9 cellular contexts compared by ENCODE assay signal in genomic region chr16:15502041-15502725, GRCh38.
DNase-seq lines count a peak whose midpoint lies in the region; ATAC-seq and TF ChIP-seq lines count a peak whose summit lies in the region.
"Had no signal": no experiment of that assay in that cellular context is flagged by ENCODE, and none has a peak within 500 bp of the region (broad histone marks: within the 10 kb centered on the region; RNA-seq: fewer than 3 reads in every experiment).

No MANE protein-coding gene starts in this region.

- ATAC-seq in SK-N-SH treated with all-trans-retinoic acid at 6 μM for 48 hours (peak; percentile 94), foreskin keratinocyte (peak; percentile 84), GM21423 (IDR thresholded peaks at IDR 0.05; ENCODE audit: unreplicated experiment) (no peak)

- TF ChIP-seq CTCF in foreskin keratinocyte (conservative IDR thresholded peaks at IDR 0.05) (no peak), type B pancreatic cell (conservative IDR thresholded peaks at IDR 0.05) (no peak)

- no peaks in the 10 kb centered on the region for H3K36me3 Mint-ChIP-seq in type B pancreatic cell

- H3K9me3 Mint-ChIP-seq in type B pancreatic cell: no peaks in the 10 kb centered on the region

- peaks cover 6% of the 10 kb centered on the region for H3K27me3 ChIP-seq in foreskin keratinocyte

- peaks cover 7% of the 10 kb centered on the region for H3K4me1 Mint-ChIP-seq in type B pancreatic cell (ENCODE audit: unreplicated experiment)

- no peaks in the 10 kb centered on the region for H3K4me1 ChIP-seq in foreskin keratinocyte

- peak overlapping the region; percentile 40 for H3K27ac Mint-ChIP-seq in type B pancreatic cell

- H3K4me3 Mint-ChIP-seq in type B pancreatic cell: no peak overlapping the region

- H3K27me3 Mint-ChIP-seq in type B pancreatic cell: peaks cover 24% of the 10 kb centered on the region

- peak; percentile 12 for DNase-seq in NOMO-1 treated with DMSO at 0.1 percent for 48 hours (lab: John Stamatoyannopoulos, UW; ENCODE audit: unreplicated experiment)
- no peak for DNase-seq in NOMO-1 treated with dmso at 0.1 percent for 144 hours (lab: John Stamatoyannopoulos, UW; ENCODE audit: unreplicated experiment)
- peak; percentile 70 to 87 for DNase-seq in foreskin keratinocyte
- no peak for DNase-seq in type B pancreatic cell (ENCODE audit: extremely low spot score, unreplicated experiment)
- DNase-seq in inferior parietal cortex (ENCODE audit: extremely low spot score): no peak
- no peak for DNase-seq in NCI-H2029 treated with DMSO at 0.1 percent for 48 hours (lab: John Stamatoyannopoulos, UW)

- H3K27ac ChIP-seq in foreskin keratinocyte: no peak overlapping the region
- H3K27ac ChIP-seq: C4-2B had no signal

TF ChIP-seq in SK-N-SH treated with all-trans-retinoic acid at 6 μM for 48 hours, 23 proteins besides CTCF, POLR2A, EP300 and RAD21:
- TF ChIP-seq TOX (CRISPR knock-in tag; IDR thresholded peaks at IDR 0.05; ENCODE audit: borderline replicate concordance) (peak; percentile 61; the same call in 1 of the 2 replicates), GLIS3 (CRISPR knock-in tag; IDR thresholded peaks at IDR 0.05) (no peak), ZC3H10 (CRISPR knock-in tag; IDR thresholded peaks at IDR 0.05) (0 out of 2 replicates have a peak, but pooled peaks have one; percentile 47)

Comparison
In these comparisons a context has a peak if more than half of its experiments do, and no peak if none do; other contexts are left out.
1. DNase-seq: peak in NOMO-1 treated with DMSO at 0.1 percent for 48 hours (single experiment) and foreskin keratinocyte (2 of 2); none in NOMO-1 treated with dmso at 0.1 percent for 144 hours (single experiment), type B pancreatic cell (single experiment), inferior parietal cortex (single experiment) and NCI-H2029 treated with DMSO at 0.1 percent for 48 hours (single experiment).